ENCODE assay signal across 10 cellular contexts in the genomic region with DNA sequence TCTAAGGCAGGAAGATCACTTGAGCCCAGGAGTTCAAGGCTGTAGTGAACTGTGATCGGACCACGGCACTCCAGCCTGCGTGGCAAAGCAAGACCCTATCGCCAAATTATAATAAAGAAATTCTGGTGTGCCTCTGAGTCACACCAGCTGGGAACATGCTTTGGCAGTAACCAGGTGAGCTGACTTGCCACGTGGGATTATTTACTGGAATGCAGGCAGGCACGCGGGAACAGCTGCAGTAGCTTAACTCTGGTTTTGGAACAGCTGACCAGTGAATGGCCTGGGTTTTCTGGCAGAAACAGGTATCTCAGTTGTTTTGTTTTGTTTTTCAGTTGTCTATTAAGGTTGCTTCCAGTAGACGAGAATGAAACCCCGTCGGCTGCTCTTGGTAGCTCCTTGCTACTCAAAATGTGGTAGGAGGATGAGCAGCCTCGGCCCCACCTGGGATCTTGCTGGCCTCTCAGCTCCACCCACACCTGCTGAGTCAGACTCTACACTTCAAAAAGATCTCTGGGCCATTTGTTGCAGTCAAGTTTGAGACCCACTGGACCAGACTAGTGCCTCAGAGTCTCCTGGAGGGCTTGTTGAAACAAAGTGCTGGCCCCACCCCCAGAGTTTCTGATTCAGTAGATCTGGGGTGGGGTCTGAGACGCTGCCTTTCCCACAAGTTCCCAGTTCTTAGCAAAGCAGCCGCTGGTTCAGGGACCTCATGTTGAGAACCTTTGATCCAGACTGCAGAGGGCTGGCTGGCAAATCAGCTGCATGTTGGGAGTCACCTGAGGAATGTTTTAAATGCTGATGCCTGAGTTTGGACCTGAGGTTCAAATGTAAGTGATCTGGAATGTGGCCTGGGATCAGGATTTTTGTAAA. TPM values are rescaled to one million over a fixed set of nuclear protein-coding genes. Genes with fewer than 3 reads are reported as not detected.
DNase-seq lines count a peak whose midpoint lies in the region; ATAC-seq and TF ChIP-seq lines count a peak whose summit lies in the region.
"Had no signal": no experiment of that assay in that cellular context is flagged by ENCODE, and none has a peak within 500 bp of the region (broad histone marks: within the 10 kb centered on the region; RNA-seq: fewer than 3 reads in every experiment).

No MANE protein-coding gene starts in this region.

- DNase-seq in DMS53 treated with DMSO at 0.1 percent for 48 hours (lab: John Stamatoyannopoulos, UW; ENCODE audit: unreplicated experiment) (peak; percentile 55), MM.1S (peak; percentile 98), endothelial cell (ENCODE audit: low spot score) (no peak), spleen (no peak), SKM-1 (lab: John Stamatoyannopoulos, UW; ENCODE audit: unreplicated experiment) (no peak)
- DNase-seq: DMS 273 treated with DMSO at 0.1 percent for 48 hours, hippocampal formation had no signal

- no peak overlapping the region for H2AFZ ChIP-seq in MM.1S (ENCODE audit: low read length)

- H3K36me3 ChIP-seq in MM.1S (replicated peaks; ENCODE audit: insufficient read depth, low read length), result no peaks in the 10 kb centered on the region
- H3K36me3 ChIP-seq in neutrophil, result peaks cover 75% of the 10 kb centered on the region
- peaks cover 0 to 89% (median 62%) of the 10 kb centered on the region in 6 donors for H3K36me3 ChIP-seq in spleen

- peak overlapping the region; percentile 15; the same call in 1 of the 2 replicates for H3K4me3 ChIP-seq in MM.1S (ENCODE audit: low read length)
- H3K4me3 ChIP-seq in neutrophil (ENCODE audit: low read depth in 1 of 2, low read length in 1 of 2), result no peak overlapping the region
- H3K4me3 ChIP-seq in spleen, result no peak overlapping the region

- intact Hi-C loops in spleen (cut with DNase I; ENCODE audit: low total_unique reads), result no loop called here

- no peaks in the 10 kb centered on the region for H3K9me2 ChIP-seq in MM.1S (replicated peaks; ENCODE audit: insufficient read depth, low read length)

- no peaks in the 10 kb centered on the region for H4K20me1 ChIP-seq in MM.1S (ENCODE audit: insufficient read depth, low read length)

- TF ChIP-seq CTCF in MM.1S (IDR thresholded peaks at IDR 0.05; ENCODE audit: low read length) (no peak), endothelial cell (IDR thresholded peaks at IDR 0.05; ENCODE audit: unreplicated experiment) (no peak), neutrophil (IDR thresholded peaks at IDR 0.05) (no peak), spleen (IDR thresholded peaks at IDR 0.05 in 8 of 11, conservative IDR thresholded peaks at IDR 0.05 in 3 of 11) (no peak)

- peak overlapping the region; percentile 74 for H3K4me2 ChIP-seq in MM.1S (ENCODE audit: low read depth, low read length)

- H3K4me1 ChIP-seq in MM.1S (ENCODE audit: low read length) (peaks cover 57% of the 10 kb centered on the region), neutrophil (ENCODE audit: control insufficient read depth in 1 of 2, insufficient read depth in 1 of 2, low read depth in 1 of 2, low read length in 1 of 2) (peaks cover 8% of the 10 kb centered on the region in 2 experiments), spleen (peaks cover 3 to 12% (median 8%) of the 10 kb centered on the region in 6 donors)

- H3K4me3 Mint-ChIP-seq in endothelial cell (ENCODE audit: unreplicated experiment), result peak overlapping the region; percentile 37

- H3K27me3 ChIP-seq in MM.1S (replicated peaks; ENCODE audit: insufficient read depth, low read length) (no peaks in the 10 kb centered on the region), neutrophil (no peaks in the 10 kb centered on the region), spleen (replicated peaks in 1 of 7) (no peaks in the 10 kb centered on the region)

- H3F3A ChIP-seq in MM.1S (ENCODE audit: insufficient read depth, low read length), result peaks cover 57% of the 10 kb centered on the region

- ATAC-seq in HG03039 (IDR thresholded peaks at IDR 0.05; ENCODE audit: unreplicated experiment) (no peak), GM18517 (IDR thresholded peaks at IDR 0.05; ENCODE audit: unreplicated experiment) (no peak)

- TF ChIP-seq POLR2A in spleen (IDR thresholded peaks at IDR 0.05), result no peak

- peaks cover 9% of the 10 kb centered on the region for H3K27me3 Mint-ChIP-seq in endothelial cell (ENCODE audit: unreplicated experiment)

- peaks cover 27% of the 10 kb centered on the region for H3K36me3 Mint-ChIP-seq in endothelial cell (ENCODE audit: low read depth, unreplicated experiment)

- WGBS in spleen, 5 donors, result 67 to 85% (median 82%) methylated on average over 11 to 13 of the region's 13 CpGs

- no peaks in the 10 kb centered on the region for H3K9me3 ChIP-seq in MM.1S (replicated peaks; ENCODE audit: insufficient read depth, low read length)
- H3K9me3 ChIP-seq in neutrophil, result no peaks in the 10 kb centered on the region
- H3K9me3 ChIP-seq in spleen, result no peaks in the 10 kb centered on the region

- H3K79me2 ChIP-seq in MM.1S (ENCODE audit: low read length), result peaks cover 12% of the 10 kb centered on the region; the same call in 1 of the 2 replicates

- peak overlapping the region; percentile 76 for H3K9ac ChIP-seq in MM.1S (ENCODE audit: low read length)

- peak overlapping the region; percentile 51 for H3K27ac Mint-ChIP-seq in endothelial cell (ENCODE audit: unreplicated experiment)

- H3K27ac ChIP-seq in MM.1S (ENCODE audit: low read length), result peak overlapping the region; percentile 97
- H3K27ac ChIP-seq in neutrophil, result peak overlapping the region; percentile 30
- peak overlapping the region in 1 of 8 donors; percentile 30 for H3K27ac ChIP-seq in spleen

- no peaks in the 10 kb centered on the region for H3K9me3 Mint-ChIP-seq in endothelial cell (ENCODE audit: unreplicated experiment)

- H3K4me1 Mint-ChIP-seq in endothelial cell (ENCODE audit: unreplicated experiment), result peaks cover 4% of the 10 kb centered on the region

RNA-seq across cellular contexts. Expression of gene IDH2, which starts 26.6 kb away (rescaled TPM):
- total RNA-seq in endothelial cell (ENCODE audit: unreplicated experiment), result 133 TPM
- 10 to 100 TPM; 42.8 to 70.9 (median 52.5) TPM for total RNA-seq in spleen
- polyA plus RNA-seq in spleen, result 10 to 100 TPM; 36.4 to 57.8 (median 53.5) TPM

Comparison
In these comparisons a context has a peak if more than half of its experiments do, and no peak if none do; other contexts are left out.
1. DNase-seq: peak in DMS53 treated with DMSO at 0.1 percent for 48 hours (single experiment) and MM.1S (single experiment); none in endothelial cell (single experiment), spleen (single experiment) and SKM-1 (single experiment).